ENCODE assay signal across 13 cellular contexts in genomic region chr5:9337908-9338307, GRCh38.
DNase-seq lines count a peak whose midpoint lies in the region; ATAC-seq and TF ChIP-seq lines count a peak whose summit lies in the region.
"Had no signal": no experiment of that assay in that cellular context is flagged by ENCODE, and none has a peak within 500 bp of the region (broad histone marks: within the 10 kb centered on the region; RNA-seq: fewer than 3 reads in every experiment).

No MANE protein-coding gene starts in this region.

- H3K27me3 ChIP-seq in brain microvascular endothelial cell (replicated peaks) = no peaks in the 10 kb centered on the region

- intact Hi-C loops in head of caudate nucleus (cut with DNase I) = no loop called here

- no peak for TF ChIP-seq CTCF in brain microvascular endothelial cell (IDR thresholded peaks at IDR 0.05; ENCODE audit: low read depth, low read length, missing control alignments)

- no peak overlapping the region for H3K4me3 ChIP-seq in brain microvascular endothelial cell (ENCODE audit: low read depth, low read length)

- peak overlapping the region; percentile 0 for H3K27ac ChIP-seq in brain microvascular endothelial cell
- H3K27ac ChIP-seq in temporal lobe (ENCODE audit: low read depth, low read length) = peak overlapping the region; percentile 45

- DNase-seq in HS-27A (ENCODE audit: low read depth) (peak; percentile 63), brain microvascular endothelial cell (peak; percentile 64), head of caudate nucleus (peak in 22 of 42 donors; percentile 7 to 58 (median 28)), kidney tubule cell (ENCODE audit: low spot score) (no peak)
- DNase-seq: activated CD4-positive, alpha-beta T cell treated with anti-CD3 and anti-CD28 coated beads, Interleukin-2, amount 50 U/mL, for 1 hour; DMS53; glutamatergic neuron; H7; NCI-H2029; stimulated activated naive CD4-positive, alpha-beta T cell treated with Interleukin-2 at 50 U/mL for 16 hours had no signal

- no peaks in the 10 kb centered on the region for H3K36me3 ChIP-seq in brain microvascular endothelial cell (replicated peaks)

- ATAC-seq in HG03571 (IDR thresholded peaks at IDR 0.05; ENCODE audit: unreplicated experiment) (no peak), GM21526 (IDR thresholded peaks at IDR 0.05; ENCODE audit: low FRiP score, unreplicated experiment) (no peak)

- in situ Hi-C loops in brain microvascular endothelial cell (cut with HindIII; ENCODE audit: low pct_ligation_motif_present, low sequenced_read_pairs) = no loop called here
